Comparison of ENCODE assay signal across 26 cellular contexts in genomic region chr18:950026-950631, GRCh38. TPM values are rescaled to one million over a fixed set of nuclear protein-coding genes. Genes with fewer than 3 reads are reported as not detected.
"Had no signal": no experiment of that assay in that cellular context is flagged by ENCODE, and none has a peak within 500 bp of the region (broad histone marks: within the 10 kb centered on the region; RNA-seq: fewer than 3 reads in every experiment).

No MANE protein-coding gene starts in this region.

- H3K4me3 Mint-ChIP-seq: activated CD4-positive, alpha-beta memory T cell treated with anti-CD3 and anti-CD28 coated beads for 36 hours; activated CD4-positive, alpha-beta T cell treated with anti-CD3 and anti-CD28 coated beads, Interleukin-2, amount 10 ng/mL, durations not matched to agents 7 days and 5 days; activated naive CD4-positive, alpha-beta T cell treated with anti-CD3 and anti-CD28 coated beads for 36 hours; activated naive CD8-positive, alpha-beta T cell treated with anti-CD3 and anti-CD28 coated beads for 36 hours; activated T-helper 17 cell treated with anti-CD3 and anti-CD28 coated beads, Interleukin-2, amount 50 U/mL, for 72 hours; T-cell had no signal

- H3K4me3 ChIP-seq: MG63, SK-N-MC had no signal

- ATAC-seq: activated T-helper 17 cell treated with anti-CD3 and anti-CD28 coated beads, Interleukin-2, amount 50 U/mL, for 72 hours; Right ventricle myocardium inferior; T-cell had no signal

- H3K36me3 ChIP-seq: MG63 had no signal

- H3K27ac Mint-ChIP-seq: activated CD4-positive, alpha-beta memory T cell treated with anti-CD3 and anti-CD28 coated beads for 36 hours; activated CD4-positive, alpha-beta T cell treated with anti-CD3 and anti-CD28 coated beads, Interleukin-2, amount 10 ng/mL, durations not matched to agents 7 days and 5 days; activated naive CD4-positive, alpha-beta T cell treated with anti-CD3 and anti-CD28 coated beads for 36 hours; activated naive CD8-positive, alpha-beta T cell treated with anti-CD3 and anti-CD28 coated beads for 36 hours; activated T-helper 17 cell treated with anti-CD3 and anti-CD28 coated beads, Interleukin-2, amount 50 U/mL, for 72 hours; T-cell had no signal

- FAIRE-seq: TTC549 had no signal

- H3K36me3 Mint-ChIP-seq: activated CD4-positive, alpha-beta memory T cell treated with anti-CD3 and anti-CD28 coated beads for 36 hours; activated naive CD8-positive, alpha-beta T cell treated with anti-CD3 and anti-CD28 coated beads for 36 hours; T-cell had no signal

- H3K9me3 ChIP-seq: MG63 had no signal

- H3K27ac ChIP-seq: SK-N-MC, VCaP had no signal

- H3K27me3 ChIP-seq: MG63 had no signal

- H3K27me3 Mint-ChIP-seq: activated CD4-positive, alpha-beta T cell treated with anti-CD3 and anti-CD28 coated beads, Interleukin-2, amount 10 ng/mL, durations not matched to agents 7 days and 5 days; activated naive CD8-positive, alpha-beta T cell treated with anti-CD3 and anti-CD28 coated beads for 36 hours had no signal

- DNase-seq: activated CD4-positive, alpha-beta memory T cell treated with anti-CD3 and anti-CD28 coated beads for 36 hours; activated CD4-positive, alpha-beta T cell treated with anti-CD3 and anti-CD28 coated beads, Interleukin-2, amount 10 ng/mL, durations not matched to agents 7 days and 5 days; activated CD4-positive, CD25-positive, alpha-beta regulatory T cell; activated gamma-delta T cell; activated naive CD4-positive, alpha-beta T cell treated with anti-CD3 and anti-CD28 coated beads for 36 hours; activated naive CD8-positive, alpha-beta T cell treated with anti-CD3 and anti-CD28 coated beads for 36 hours; activated T-cell treated with anti-CD3 and anti-CD28 coated beads for 4 hours; activated T-cell treated with anti-CD3 and anti-CD28 coated beads, Interleukin-2, amount 50 U/mL, for 48 hours; MG63; MV-4-11; NCI-H1092 treated with DMSO at 0.1 percent for 48 hours; NCI-H1436; NCI-H1694 treated with DMSO at 0.1 percent for 48 hours; NCI-H2081 treated with DMSO at 0.1 percent for 48 hours; NCI-H446; NCI-H524; RPMI8226; T-cell; T-helper 2 cell; T1000 had no signal

- H3K9me3 Mint-ChIP-seq: activated CD4-positive, alpha-beta memory T cell treated with anti-CD3 and anti-CD28 coated beads for 36 hours; activated CD4-positive, alpha-beta T cell treated with anti-CD3 and anti-CD28 coated beads, Interleukin-2, amount 10 ng/mL, durations not matched to agents 7 days and 5 days; activated naive CD4-positive, alpha-beta T cell treated with anti-CD3 and anti-CD28 coated beads for 36 hours; activated naive CD8-positive, alpha-beta T cell treated with anti-CD3 and anti-CD28 coated beads for 36 hours; activated T-helper 17 cell treated with anti-CD3 and anti-CD28 coated beads, Interleukin-2, amount 50 U/mL, for 72 hours had no signal

- H3K4me1 Mint-ChIP-seq: activated CD4-positive, alpha-beta T cell treated with anti-CD3 and anti-CD28 coated beads, Interleukin-2, amount 10 ng/mL, durations not matched to agents 7 days and 5 days; activated naive CD8-positive, alpha-beta T cell treated with anti-CD3 and anti-CD28 coated beads for 36 hours; activated T-helper 17 cell treated with anti-CD3 and anti-CD28 coated beads, Interleukin-2, amount 50 U/mL, for 72 hours; T-cell had no signal

RNA-seq across cellular contexts. Expression of gene ADCYAP1, which starts 45.5 kb away (rescaled TPM):
- total RNA-seq: activated CD4-positive, alpha-beta memory T cell treated with anti-CD3 and anti-CD28 coated beads for 36 hours; activated CD4-positive, alpha-beta T cell treated with anti-CD3 and anti-CD28 coated beads, Interleukin-2, amount 10 ng/mL, durations not matched to agents 7 days and 5 days; activated CD8-positive, alpha-beta memory T cell treated with anti-CD3 and anti-CD28 coated beads for 36 hours; activated naive CD4-positive, alpha-beta T cell treated with anti-CD3 and anti-CD28 coated beads for 36 hours; activated naive CD8-positive, alpha-beta T cell treated with anti-CD3 and anti-CD28 coated beads for 36 hours; activated T-helper 17 cell treated with anti-CD3 and anti-CD28 coated beads, Interleukin-2, amount 50 U/mL, for 72 hours; Right ventricle myocardium inferior; T-cell had no signal
